In genomic region chr2:137928547-137929503, GRCh38 we compare ENCODE assay signal across 1 cellular context.
TF ChIP-seq lines count a peak whose summit lies in the region.

No MANE protein-coding gene starts in this region.

TF ChIP-seq in HepG2, 621 proteins besides CTCF, POLR2A, EP300 and RAD21 (continued from another document and continues in another):
- TF ChIP-seq ZNF407 (CRISPR knock-in tag; IDR thresholded peaks at IDR 0.05; ENCODE audit: not compliant biosample characterization): no peak
- peak; percentile 75 for TF ChIP-seq DBP (CRISPR knock-in tag; IDR thresholded peaks at IDR 0.05; ENCODE audit: not compliant biosample characterization)
- TF ChIP-seq GATAD1 (CRISPR knock-in tag; IDR thresholded peaks at IDR 0.05): peak; percentile 62; the same call in 1 of the 2 replicates
- TF ChIP-seq ZNF17 (CRISPR knock-in tag; IDR thresholded peaks at IDR 0.05): no peak
- peak; percentile 76; the same call in 1 of the 2 replicates for TF ChIP-seq NCOR1 (IDR thresholded peaks at IDR 0.05; ENCODE audit: borderline replicate concordance, low read length)
- TF ChIP-seq REST (IDR thresholded peaks at IDR 0.05; ENCODE audit: borderline replicate concordance in 1 of 2, low read depth in 1 of 2, low read length in 2 of 2): peak in 1 of 2 experiments; percentile 69; a peak in 1 of 4 replicates
- peak; percentile 63; the same call in 1 of the 2 replicates for TF ChIP-seq STAT6 (CRISPR knock-in tag; IDR thresholded peaks at IDR 0.05; ENCODE audit: borderline replicate concordance)
- TF ChIP-seq ZFY (CRISPR knock-in tag; IDR thresholded peaks at IDR 0.05): peak; percentile 13; the same call in 1 of the 2 replicates
- peak; percentile 97 for TF ChIP-seq FOXJ3 (CRISPR knock-in tag; IDR thresholded peaks at IDR 0.05; ENCODE audit: borderline replicate concordance)
- 0 out of 2 replicates have a peak, but pooled peaks have one; percentile 32 for TF ChIP-seq BRCA1 (CRISPR knock-in tag; IDR thresholded peaks at IDR 0.05)
- TF ChIP-seq POGZ (CRISPR knock-in tag; IDR thresholded peaks at IDR 0.05): peak; percentile 72
- peak; percentile 88 for TF ChIP-seq ZBTB43 (CRISPR knock-in tag; conservative IDR thresholded peaks at IDR 0.05)
- 0 out of 2 replicates have a peak, but pooled peaks have one; percentile 23 for TF ChIP-seq DNMT3B (CRISPR knock-in tag; conservative IDR thresholded peaks at IDR 0.05)
- TF ChIP-seq FOXK1 (CRISPR knock-in tag; IDR thresholded peaks at IDR 0.05; ENCODE audit: borderline replicate concordance, low read depth): peak; percentile 94
- TF ChIP-seq KAT8 (CRISPR knock-in tag; IDR thresholded peaks at IDR 0.05): peak; percentile 69
- TF ChIP-seq FOXK2 (IDR thresholded peaks at IDR 0.05): peak; percentile 75
- peak; percentile 98 for TF ChIP-seq TBL1XR1 (IDR thresholded peaks at IDR 0.05; ENCODE audit: borderline replicate concordance, low read length, partially characterized antibody)
- peak; percentile 35; the same call in 1 of the 2 replicates for TF ChIP-seq ATF1 (CRISPR knock-in tag; IDR thresholded peaks at IDR 0.05)
- peak; percentile 91 for TF ChIP-seq GFI1 (CRISPR knock-in tag; IDR thresholded peaks at IDR 0.05; ENCODE audit: borderline replicate concordance)
- peak in 1 of 2 experiments; percentile 81; a peak in 1 of 4 replicates for TF ChIP-seq KLF16 (CRISPR knock-in tag; IDR thresholded peaks at IDR 0.05)
- 0 out of 2 replicates have a peak, but pooled peaks have one; percentile 50 for TF ChIP-seq ZNF747 (CRISPR knock-in tag; IDR thresholded peaks at IDR 0.05; ENCODE audit: borderline replicate concordance)
- no peak for TF ChIP-seq MLLT10 (CRISPR knock-in tag; IDR thresholded peaks at IDR 0.05)
- TF ChIP-seq MIER2 (CRISPR knock-in tag; IDR thresholded peaks at IDR 0.05): 0 out of 2 replicates have a peak, but pooled peaks have one; percentile 37
- TF ChIP-seq ZNF639 (CRISPR knock-in tag; conservative IDR thresholded peaks at IDR 0.05): peak; percentile 22; the same call in 1 of the 2 replicates
- TF ChIP-seq JUN (CRISPR knock-in tag; IDR thresholded peaks at IDR 0.05): peak; percentile 64; the same call in 1 of the 2 replicates
- TF ChIP-seq TEAD3 (CRISPR knock-in tag; optimal IDR thresholded peaks at IDR 0.05; ENCODE audit: borderline replicate concordance): peak; percentile 99
- TF ChIP-seq FOXA1 (IDR thresholded peaks at IDR 0.05): peak; percentile 90
- TF ChIP-seq FOXA1 (CRISPR knock-in tag; IDR thresholded peaks at IDR 0.05): peak; percentile 96
- peak; percentile 26 to 36; a peak in 2 of 4 replicates for TF ChIP-seq MAFK (conservative IDR thresholded peaks at IDR 0.05 in 1 of 2, IDR thresholded peaks at IDR 0.05 in 1 of 2; ENCODE audit: low read length in 2 of 2)
- TF ChIP-seq MIXL1 (CRISPR knock-in tag; IDR thresholded peaks at IDR 0.05): peak; percentile 95
- no peak for TF ChIP-seq KDM1A (CRISPR knock-in tag; IDR thresholded peaks at IDR 0.05)
- peak; percentile 95 for TF ChIP-seq SKIL (CRISPR knock-in tag; IDR thresholded peaks at IDR 0.05; ENCODE audit: borderline replicate concordance)
- TF ChIP-seq NKX3-1 (CRISPR knock-in tag; IDR thresholded peaks at IDR 0.05): peak; percentile 81; the same call in 1 of the 2 replicates
- TF ChIP-seq THAP11 (CRISPR knock-in tag; IDR thresholded peaks at IDR 0.05): peak; percentile 66
- TF ChIP-seq MEIS2 (CRISPR knock-in tag; IDR thresholded peaks at IDR 0.05): 0 out of 2 replicates have a peak, but pooled peaks have one; percentile 17
- peak; percentile 80; the same call in 1 of the 2 replicates for TF ChIP-seq SIX1 (CRISPR knock-in tag; IDR thresholded peaks at IDR 0.05; ENCODE audit: borderline replicate concordance)
- peak; percentile 69 for TF ChIP-seq ONECUT2 (CRISPR knock-in tag; IDR thresholded peaks at IDR 0.05)
